In genomic region chr5:59698207-59698606, GRCh38 we compare ENCODE assay signal across 22 cellular contexts.
"Had no signal": no experiment of that assay in that cellular context is flagged by ENCODE, and none has a peak within 500 bp of the region (broad histone marks: within the 10 kb centered on the region; RNA-seq: fewer than 3 reads in every experiment).

No MANE protein-coding gene starts in this region.

- H3K27me3 ChIP-seq: adrenal gland, esophagus muscularis mucosa, heart right ventricle, right lobe of liver had no signal

- ATAC-seq: heart right ventricle; left lobe of liver; mucosa of descending colon; natural killer cell treated with Interleukin-12 subunit alpha and Interleukin-12 subunit beta and Interleukin-15 and Interleukin-18, amount 100 ng/mL, for 72 hours; stimulated activated effector memory CD8-positive, alpha-beta T cell treated with anti-CD3 and anti-CD28 coated beads, Interleukin-12 subunit alpha, Interleukin-12 subunit beta, amount 100 ng/mL, for 72 hours had no signal

- H3K4me1 ChIP-seq: adrenal gland, esophagus muscularis mucosa, heart right ventricle, right lobe of liver had no signal

- H3K9me3 ChIP-seq: adrenal gland, esophagus muscularis mucosa, heart right ventricle, mucosa of descending colon, right lobe of liver, thoracic aorta had no signal

- DNase-seq: activated CD4-positive, alpha-beta T cell treated with anti-CD3 and anti-CD28 coated beads for 4 hours; activated CD4-positive, alpha-beta T cell treated with anti-CD3 and anti-CD28 coated beads, Interleukin-2, amount 50 U/mL, for 4 hours; activated CD8-positive, alpha-beta memory T cell treated with anti-CD3 and anti-CD28 coated beads for 24 hours; activated effector memory CD4-positive, alpha-beta T cell treated with Interleukin-2 at 50 U/mL for 16 hours; activated naive CD4-positive, alpha-beta T cell treated with Interleukin-2 at 50 U/mL for 16 hours; activated naive CD8-positive, alpha-beta T cell treated with anti-CD3 and anti-CD28 coated beads for 36 hours; adrenal gland; dermis blood vessel endothelial cell; effector CD4-positive, alpha-beta T cell; heart right ventricle; kidney glomerular epithelial cell; mucosa of descending colon; right lobe of liver; stimulated activated CD4-positive, alpha-beta T cell treated with anti-CD3 and anti-CD28 coated beads, Interleukin-4, amount 100 ng/mL, for 24 hours; T-helper 1 cell; trophoblast cell had no signal

- H3K27ac ChIP-seq: adrenal gland, esophagus muscularis mucosa, heart right ventricle, right lobe of liver, thoracic aorta, VCaP had no signal

- H3K4me3 ChIP-seq: adrenal gland, esophagus muscularis mucosa, heart right ventricle, mucosa of descending colon, right lobe of liver, thoracic aorta had no signal

- H3K36me3 ChIP-seq: adrenal gland, esophagus muscularis mucosa, heart right ventricle, right lobe of liver, thoracic aorta had no signal
